Comparison of ENCODE assay signal across 8 cellular contexts in genomic region chr5:80275347-80275746, GRCh38. TPM values are rescaled to one million over a fixed set of nuclear protein-coding genes. Genes with fewer than 3 reads are reported as not detected.
DNase-seq lines count a peak whose midpoint lies in the region; ATAC-seq and TF ChIP-seq lines count a peak whose summit lies in the region.

No MANE protein-coding gene starts in this region.

- intact Hi-C loops in lower lobe of right lung (cut with DNase I): no loop called here

- TF ChIP-seq CTCF in KMS-11 (conservative IDR thresholded peaks at IDR 0.05; ENCODE audit: low read depth, low read length) (0 out of 2 replicates have a peak, but pooled peaks have one; percentile 24), lower lobe of right lung (IDR thresholded peaks at IDR 0.05) (peak; percentile 34)

- no peak overlapping the region for H3K4me2 ChIP-seq in KMS-11

- DNase-seq in G401 (ENCODE audit: low spot score): peak; percentile 35
- peak; percentile 48 for DNase-seq in astrocyte of the hippocampus (ENCODE audit: low read depth, low spot score)
- no peak for DNase-seq in lower lobe of right lung
- no peak for DNase-seq in T1000 (lab: John Stamatoyannopoulos, UW)
- no peak for DNase-seq in AG08396 (ENCODE audit: low spot score)
- DNase-seq in activated T-cell treated with anti-CD3 and anti-CD28 coated beads for 4 hours: no peak
- no peak for DNase-seq in HuH-7.5 (ENCODE audit: low spot score)

- peak in 1 of 2 donors; percentile 40 for ATAC-seq in lower lobe of right lung

- H3K27ac ChIP-seq in KMS-11 (no peak overlapping the region), lower lobe of right lung (no peak overlapping the region)

- no peaks in the 10 kb centered on the region for H3K4me1 ChIP-seq in KMS-11 (ENCODE audit: low read depth, poor library complexity, severe bottlenecking)
- no peaks in the 10 kb centered on the region for H3K4me1 ChIP-seq in lower lobe of right lung

- H3K36me3 ChIP-seq in KMS-11 (ENCODE audit: insufficient read depth) (no peaks in the 10 kb centered on the region), lower lobe of right lung (no peaks in the 10 kb centered on the region)

- no peaks in the 10 kb centered on the region for H4K20me1 ChIP-seq in KMS-11 (ENCODE audit: insufficient read depth)

- H3K79me2 ChIP-seq in KMS-11 (ENCODE audit: insufficient read depth, low read depth): no peaks in the 10 kb centered on the region

- in situ Hi-C loops in G401 (cut with HindIII; ENCODE audit: low sequenced_read_pairs): no loop called here

- no peaks in the 10 kb centered on the region for H3K9me3 ChIP-seq in lower lobe of right lung

- H3K27me3 ChIP-seq in KMS-11 (ENCODE audit: insufficient read depth, low read depth) (no peaks in the 10 kb centered on the region), lower lobe of right lung (ENCODE audit: low read depth) (no peaks in the 10 kb centered on the region)

- no peak overlapping the region for H3K9ac ChIP-seq in KMS-11

- H3K4me3 ChIP-seq in KMS-11 (IDR thresholded peaks at IDR 0.05; ENCODE audit: insufficient read depth, low read depth, low read length) (no peak overlapping the region), lower lobe of right lung (no peak overlapping the region)

- H2AFZ ChIP-seq in KMS-11 (ENCODE audit: low read depth): no peak overlapping the region

RNA-seq across cellular contexts. Expression of gene SERINC5, which starts 19.5 kb away (rescaled TPM):
- total RNA-seq in G401 (2014; rRNA removed; shearing (Covaris generic)): 3.1 and 6.0 TPM in 2 replicates
- total RNA-seq in lower lobe of right lung: 52.6 TPM

RNA-seq across cellular contexts. Expression of gene SPZ1, which starts 44.5 kb away (rescaled TPM):
- not detected in 2 replicates for total RNA-seq in G401 (2014; rRNA removed; shearing (Covaris generic))
- not detected for total RNA-seq in lower lobe of right lung

Comparison
In these comparisons a context has a peak if more than half of its experiments do, and no peak if none do; other contexts are left out.
1. DNase-seq: peak in G401 (single experiment) and astrocyte of the hippocampus (single experiment); none in lower lobe of right lung (single experiment), T1000 (single experiment), AG08396 (single experiment), activated T-cell treated with anti-CD3 and anti-CD28 coated beads for 4 hours (single experiment) and HuH-7.5 (single experiment).